Comparison of ENCODE assay signal across 7 cellular contexts in genomic region chr2:190511104-190511503, GRCh38. TPM values are rescaled to one million over a fixed set of nuclear protein-coding genes. Genes with fewer than 3 reads are reported as not detected.
A peak's percentile ranks its signal among the peaks of the same experiment; 100 is the strongest.
DNase-seq lines count a peak whose midpoint lies in the region; ATAC-seq and TF ChIP-seq lines count a peak whose summit lies in the region.

No MANE protein-coding gene starts in this region.

- ATAC-seq in GM21737 (IDR thresholded peaks at IDR 0.05; ENCODE audit: unreplicated experiment) = no peak

- DNase-seq in GM12865 (ENCODE audit: low read depth) (no peak), NCI-H446 (lab: John Stamatoyannopoulos, UW) (peak; percentile 20 to 38), dorsolateral prefrontal cortex (no peak), pons (ENCODE audit: low spot score) (peak; percentile 69), posterior cingulate gyrus (no peak)
- no peak for DNase-seq in central memory CD4-positive, alpha-beta T cell

- H3K4me3 ChIP-seq in GM12865 (ENCODE audit: low read depth, low read length) = no peak overlapping the region
- H3K4me3 ChIP-seq in dorsolateral prefrontal cortex = no peak overlapping the region

- intact Hi-C loops in dorsolateral prefrontal cortex (cut with DNase I) (loop anchor here (2.0 to 5.0 kb wide), 2 partner anchors 169 to 424 kb away; partner anchors contain the start of gene INPP1 (in 1 of the 2)), posterior cingulate gyrus (cut with DNase I) (loop anchor here (2.0 to 5.0 kb wide), 3 partner anchors 129 to 424 kb away; no protein-coding TSS in a partner anchor)

- TF ChIP-seq CTCF in GM12865 (IDR thresholded peaks at IDR 0.05; ENCODE audit: insufficient read depth, low read depth, low read length, missing control alignments) (peak; percentile 10), dorsolateral prefrontal cortex (IDR thresholded peaks at IDR 0.05 in 54 of 56, conservative IDR thresholded peaks at IDR 0.05 in 2 of 56; ENCODE audit: low read depth in 1 of 56, partially characterized antibody in 56 of 56) (peak; percentile 45 to 90 (median 70))

- no peaks in the 10 kb centered on the region for H3K27me3 ChIP-seq in dorsolateral prefrontal cortex

- H3K27ac ChIP-seq in dorsolateral prefrontal cortex = peak overlapping the region in 35 of 59 donors; percentile 2 to 81 (median 53)

RNA-seq across cellular contexts. Expression of gene NEMP2, which starts 23.4 kb away (rescaled TPM):
- total RNA-seq in dorsolateral prefrontal cortex = 1 to 10 TPM; 1.1 to 9.4 (median 3.7) TPM

Comparison
In these comparisons a context has a peak if more than half of its experiments do, and no peak if none do; other contexts are left out.
1. DNase-seq: peak in NCI-H446 (2 of 2) and pons (single experiment); none in GM12865 (single experiment), dorsolateral prefrontal cortex (0 of 10), posterior cingulate gyrus (0 of 10) and central memory CD4-positive, alpha-beta T cell (single experiment).